9 cellular contexts compared by ENCODE assay signal in the genomic region with DNA sequence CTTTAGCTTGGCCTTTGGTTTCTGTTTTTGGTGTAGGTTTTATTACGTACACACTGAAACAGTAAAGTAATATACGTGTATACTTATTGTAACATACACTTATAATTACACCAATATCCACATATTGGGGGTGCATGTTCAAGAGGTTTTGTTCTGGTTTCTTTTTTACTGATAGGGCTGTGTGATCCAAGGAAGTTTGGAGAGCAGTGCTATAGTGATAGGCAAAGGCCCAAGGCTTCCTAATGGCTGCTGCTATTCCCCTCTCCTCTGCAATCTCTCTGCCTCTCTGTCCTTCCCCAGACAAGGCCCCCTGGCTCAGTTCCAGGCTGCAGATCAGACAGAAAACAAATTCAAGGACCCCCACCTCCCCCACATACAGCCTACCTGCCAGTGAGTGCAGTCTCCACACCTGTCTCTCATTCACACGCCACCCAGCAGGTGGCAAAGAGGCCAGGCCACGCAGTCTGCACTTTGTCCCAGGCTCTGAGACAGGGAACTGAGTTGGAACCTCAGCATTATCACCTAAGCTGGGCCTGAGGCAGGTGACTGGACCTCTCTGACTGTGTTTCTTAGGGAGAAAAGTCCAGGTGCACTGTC. TPM values are rescaled to one million over a fixed set of nuclear protein-coding genes. Genes with fewer than 3 reads are reported as not detected.
DNase-seq lines count a peak whose midpoint lies in the region; ATAC-seq and TF ChIP-seq lines count a peak whose summit lies in the region.
"Had no signal": no experiment of that assay in that cellular context is flagged by ENCODE, and none has a peak within 500 bp of the region (broad histone marks: within the 10 kb centered on the region; RNA-seq: fewer than 3 reads in every experiment).

No MANE protein-coding gene starts in this region.

- no peaks in the 10 kb centered on the region for H3K9me3 ChIP-seq in HEK293 (ENCODE audit: control insufficient read depth, insufficient read depth, low read depth, low read length)
- H3K9me3 ChIP-seq in PC-3 (ENCODE audit: low read length) = no peaks in the 10 kb centered on the region

- CTCF ChIA-PET in HEK293 (lab: Yijun Ruan, JAX) (interaction anchor here (0.7 to 1.9 kb wide), 6 partner anchors 28 to 205 kb away, joined by 3 to 8 read pairs (median 3); no protein-coding TSS in a partner anchor), PC-3 (lab: Charles Lee) (no interaction called here)

- no peak overlapping the region for H2AFZ ChIP-seq in PC-3 (ENCODE audit: low read length)

- no peaks in the 10 kb centered on the region for H4K20me1 ChIP-seq in PC-3 (ENCODE audit: low read length)

- H3K4me3 ChIP-seq in HEK293 (ENCODE audit: low read depth, low read length) = no peak overlapping the region
- peak overlapping the region; percentile 47 for H3K4me3 ChIP-seq in PC-3 (ENCODE audit: low read length)
- H3K4me3 ChIP-seq in skin epidermis = no peak overlapping the region

- peak overlapping the region; percentile 26 for H3K27ac Mint-ChIP-seq in glutamatergic neuron (ENCODE audit: unreplicated experiment)

- TSS peak; percentile 41 for BruUV-seq in PC-3 (replicated peaks; lab: Mats Ljungman, UMichigan)

- H3K36me3 ChIP-seq in HEK293 (ENCODE audit: control insufficient read depth in 2 of 2, insufficient read depth in 1 of 2, low read length in 2 of 2) (no peaks in the 10 kb centered on the region; a peak in 1 of 3 replicates), PC-3 (ENCODE audit: low read depth, low read length) (peaks cover 3% of the 10 kb centered on the region; the same call in 1 of the 2 replicates)

- H3K9me3 Mint-ChIP-seq in glutamatergic neuron (ENCODE audit: unreplicated experiment) = peaks cover 4% of the 10 kb centered on the region

- H3K27ac ChIP-seq in HEK293 (ENCODE audit: extremely low read depth, low read depth, low read length) (peak overlapping the region; percentile 34; the same call in 1 of the 2 replicates), PC-3 (ENCODE audit: low read length) (peak overlapping the region; percentile 31), skin epidermis (peak overlapping the region in 12 of 21 experiments; percentile 34 to 80 (median 67))

- no peaks in the 10 kb centered on the region for H3F3A ChIP-seq in PC-3 (ENCODE audit: low read length, unreplicated experiment)

- peak overlapping the region; percentile 18; the same call in 1 of the 2 replicates for H3K9ac ChIP-seq in PC-3 (ENCODE audit: low read length)

- peaks cover 4% of the 10 kb centered on the region for H3K36me3 Mint-ChIP-seq in glutamatergic neuron (ENCODE audit: unreplicated experiment)

- ATAC-seq in PC-3 (peak; percentile 53), HG02763 (IDR thresholded peaks at IDR 0.05; ENCODE audit: unreplicated experiment) (no peak), HG03095 (IDR thresholded peaks at IDR 0.05; ENCODE audit: unreplicated experiment) (no peak)

- H3K27me3 Mint-ChIP-seq in glutamatergic neuron (ENCODE audit: unreplicated experiment) = no peaks in the 10 kb centered on the region

- peak overlapping the region; percentile 71 for H3K4me2 ChIP-seq in PC-3 (ENCODE audit: low read length)

- intact Hi-C loops in PC-3 (cut with micrococcal nuclease) = no loop called here

- no peaks in the 10 kb centered on the region for H3K9me2 ChIP-seq in PC-3 (replicated peaks; ENCODE audit: low read length)

- no peaks in the 10 kb centered on the region for H3K27me3 ChIP-seq in PC-3 (ENCODE audit: low read length)

- peaks cover 80% of the 10 kb centered on the region for H3K79me2 ChIP-seq in PC-3 (ENCODE audit: low read length)

- H3K4me1 ChIP-seq in HEK293 (ENCODE audit: control insufficient read depth, insufficient read depth, low read length) (peaks cover 11% of the 10 kb centered on the region), PC-3 (ENCODE audit: insufficient read depth, low read length) (peaks cover 15% of the 10 kb centered on the region; the same call in 1 of the 2 replicates)

- POLR2A ChIA-PET in HEK293 (lab: Yijun Ruan, JAX) (interaction anchor here (0.7 kb wide), 1 partner anchor 66 kb away, joined by 6 read pairs; no protein-coding TSS in a partner anchor), PC-3 (lab: Charles Lee; ENCODE audit: unreplicated experiment) (no interaction called here)

- H3K4me3 Mint-ChIP-seq in glutamatergic neuron (ENCODE audit: unreplicated experiment) = no peak overlapping the region

- DNase-seq in PC-3 = peak; percentile 19
- no peak for DNase-seq in glutamatergic neuron
- DNase-seq in GDM1 (lab: John Stamatoyannopoulos, UW) = no peak
- no peak for DNase-seq in activated naive CD4-positive, alpha-beta T cell treated with Interleukin-2 at 50 U/mL for 16 hours
- DNase-seq: activated effector memory CD4-positive, alpha-beta T cell treated with Interleukin-2 at 50 U/mL for 16 hours had no signal

- peaks cover 27% of the 10 kb centered on the region for H3K4me1 Mint-ChIP-seq in glutamatergic neuron (ENCODE audit: low read depth, unreplicated experiment)

- TF ChIP-seq CTCF in HEK293 (tag by site-specific recombination; IDR thresholded peaks at IDR 0.05) (no peak), PC-3 (conservative IDR thresholded peaks at IDR 0.05; ENCODE audit: low read depth, low read length) (0 out of 2 replicates have a peak, but pooled peaks have one; percentile 12), glutamatergic neuron (IDR thresholded peaks at IDR 0.05; ENCODE audit: partially characterized antibody, unreplicated experiment) (no peak)

TF ChIP-seq in HEK293, 187 proteins besides CTCF, POLR2A, EP300 and RAD21:
- TF ChIP-seq, protein P1, sequence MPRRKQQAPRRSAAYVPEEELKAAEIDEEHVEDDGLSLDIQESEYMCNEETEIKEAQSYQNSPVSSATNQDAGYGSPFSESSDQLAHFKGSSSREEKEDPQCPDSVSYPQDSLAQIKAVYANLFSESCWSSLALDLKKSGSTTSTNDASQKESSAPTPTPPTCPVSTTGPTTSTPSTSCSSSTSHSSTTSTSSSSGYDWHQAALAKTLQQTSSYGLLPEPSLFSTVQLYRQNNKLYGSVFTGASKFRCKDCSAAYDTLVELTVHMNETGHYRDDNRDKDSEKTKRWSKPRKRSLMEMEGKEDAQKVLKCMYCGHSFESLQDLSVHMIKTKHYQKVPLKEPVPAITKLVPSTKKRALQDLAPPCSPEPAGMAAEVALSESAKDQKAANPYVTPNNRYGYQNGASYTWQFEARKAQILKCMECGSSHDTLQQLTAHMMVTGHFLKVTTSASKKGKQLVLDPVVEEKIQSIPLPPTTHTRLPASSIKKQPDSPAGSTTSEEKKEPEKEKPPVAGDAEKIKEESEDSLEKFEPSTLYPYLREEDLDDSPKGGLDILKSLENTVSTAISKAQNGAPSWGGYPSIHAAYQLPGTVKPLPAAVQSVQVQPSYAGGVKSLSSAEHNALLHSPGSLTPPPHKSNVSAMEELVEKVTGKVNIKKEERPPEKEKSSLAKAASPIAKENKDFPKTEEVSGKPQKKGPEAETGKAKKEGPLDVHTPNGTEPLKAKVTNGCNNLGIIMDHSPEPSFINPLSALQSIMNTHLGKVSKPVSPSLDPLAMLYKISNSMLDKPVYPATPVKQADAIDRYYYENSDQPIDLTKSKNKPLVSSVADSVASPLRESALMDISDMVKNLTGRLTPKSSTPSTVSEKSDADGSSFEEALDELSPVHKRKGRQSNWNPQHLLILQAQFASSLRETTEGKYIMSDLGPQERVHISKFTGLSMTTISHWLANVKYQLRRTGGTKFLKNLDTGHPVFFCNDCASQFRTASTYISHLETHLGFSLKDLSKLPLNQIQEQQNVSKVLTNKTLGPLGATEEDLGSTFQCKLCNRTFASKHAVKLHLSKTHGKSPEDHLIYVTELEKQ (tag by site-specific recombination; IDR thresholded peaks at IDR 0.05; ENCODE audit: borderline replicate concordance) = no peak
- peak; percentile 42; the same call in 1 of the 2 replicates for TF ChIP-seq ZNF335 (tag by site-specific recombination; conservative IDR thresholded peaks at IDR 0.05)

RNA-seq across cellular contexts. Expression of a gene that starts 15.1 kb away (rescaled TPM):
- total RNA-seq in PC-3 (2014; rRNA removed) (37.5 and 43.8 TPM in 2 replicates), glutamatergic neuron (ENCODE audit: unreplicated experiment) (81.0 TPM)

RNA-seq across cellular contexts. Expression of a gene that starts 56.0 kb away (rescaled TPM):
- 72.6 and 112 TPM in 2 replicates for total RNA-seq in PC-3 (2014; rRNA removed)
- total RNA-seq in glutamatergic neuron (ENCODE audit: unreplicated experiment) = 1.8 TPM

RNA-seq across cellular contexts. Expression of a gene that starts 59.5 kb away (rescaled TPM):
- total RNA-seq in PC-3 (2014; rRNA removed) (147 and 179 TPM in 2 replicates), glutamatergic neuron (ENCODE audit: unreplicated experiment) (402 TPM)

Comparison
In these comparisons a context has a peak if more than half of its experiments do, and no peak if none do; other contexts are left out.
1. RNA of a gene that starts 56.0 kb away (total RNA-seq): 72.6 to 112 TPM in PC-3; 1.8 TPM in glutamatergic neuron (single experiment); every median in the first group is over 10 times any median in the second.
2. Peak in every context shown above with its lines, with median percentiles within 50 percentile points of each other: H3K27ac ChIP-seq.